ENCODE assay signal across 1 cellular context in the genomic region with DNA sequence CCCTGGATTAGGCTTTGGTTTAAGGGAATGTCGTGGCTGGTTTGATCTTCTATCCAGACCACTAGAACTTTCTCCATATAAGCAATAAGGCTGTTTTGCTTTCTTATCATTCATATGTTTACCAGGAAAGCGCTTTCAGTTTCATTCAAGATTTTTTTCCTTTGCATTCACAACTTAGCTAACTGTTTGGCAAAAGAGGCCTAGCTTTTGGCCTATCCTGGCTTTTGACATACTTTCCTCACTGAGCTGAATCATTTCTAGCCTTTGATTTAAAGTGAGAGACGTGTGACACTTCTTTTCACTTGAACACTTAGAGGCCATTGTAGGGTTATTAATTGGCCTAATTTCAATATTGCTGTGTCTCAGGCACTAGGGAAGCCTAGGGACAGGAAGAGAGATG.
TF ChIP-seq lines count a peak whose summit lies in the region.

No MANE protein-coding gene starts in this region.

TF ChIP-seq in GM12878, 131 proteins besides CTCF, POLR2A, EP300 and RAD21:
- TF ChIP-seq RAD51 (IDR thresholded peaks at IDR 0.05) = no peak
- TF ChIP-seq, protein P1, sequence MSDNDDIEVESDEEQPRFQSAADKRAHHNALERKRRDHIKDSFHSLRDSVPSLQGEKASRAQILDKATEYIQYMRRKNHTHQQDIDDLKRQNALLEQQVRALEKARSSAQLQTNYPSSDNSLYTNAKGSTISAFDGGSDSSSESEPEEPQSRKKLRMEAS (IDR thresholded peaks at IDR 0.05; ENCODE audit: low read depth, low read length) = no peak
- no peak for TF ChIP-seq WRNIP1 (IDR thresholded peaks at IDR 0.05; ENCODE audit: borderline replicate concordance, low read depth, low read length)
- TF ChIP-seq MTA2 (IDR thresholded peaks at IDR 0.05; ENCODE audit: low read depth) = no peak
- no peak for TF ChIP-seq TCF12 (IDR thresholded peaks at IDR 0.05; ENCODE audit: low read depth, low read length)
- TF ChIP-seq ATF2 (IDR thresholded peaks at IDR 0.05; ENCODE audit: low read length) = no peak
- no peak for TF ChIP-seq PML (IDR thresholded peaks at IDR 0.05; ENCODE audit: low read length)
- no peak for TF ChIP-seq MXI1 (IDR thresholded peaks at IDR 0.05; ENCODE audit: low read depth, low read length)
TF ChIP-seq in GM12878: peak in this region for 0.
